ENCODE assay signal across 14 cellular contexts in genomic region chr22:20741008-20741633, GRCh38. TPM values are rescaled to one million over a fixed set of nuclear protein-coding genes. Genes with fewer than 3 reads are reported as not detected.
DNase-seq lines count a peak whose midpoint lies in the region; ATAC-seq and TF ChIP-seq lines count a peak whose summit lies in the region.
"Had no signal": no experiment of that assay in that cellular context is flagged by ENCODE, and none has a peak within 500 bp of the region (broad histone marks: within the 10 kb centered on the region; RNA-seq: fewer than 3 reads in every experiment).

No MANE protein-coding gene starts in this region.

- H3K9me3 Mint-ChIP-seq in endothelial cell (ENCODE audit: unreplicated experiment): no peaks in the 10 kb centered on the region
- H3K9me3 Mint-ChIP-seq: CD8-positive, alpha-beta memory T cell had no signal

- no peaks in the 10 kb centered on the region for H3K27me3 ChIP-seq in SK-N-SH (ENCODE audit: insufficient read depth)
- no peaks in the 10 kb centered on the region for H3K27me3 ChIP-seq in osteoblast (ENCODE audit: insufficient read depth, low read length)
- no peaks in the 10 kb centered on the region for H3K27me3 ChIP-seq in mesendoderm (ENCODE audit: insufficient read depth, low read length, poor library complexity)
- H3K27me3 ChIP-seq: BLaER1 had no signal

- peaks cover 12% of the 10 kb centered on the region for H3K4me1 Mint-ChIP-seq in endothelial cell (ENCODE audit: unreplicated experiment)
- H3K4me1 Mint-ChIP-seq: CD8-positive, alpha-beta memory T cell; GM23338 had no signal

- CTCF ChIA-PET in SK-N-SH (lab: Yijun Ruan, JAX): interaction anchor here (0.6 to 2.9 kb wide), 19 partner anchors 10 to 366 kb away, joined by 3 to 29 read pairs (median 4); partner anchors contain the start of gene SERPIND1

- H3K9me3 ChIP-seq in SK-N-SH (no peaks in the 10 kb centered on the region), osteoblast (ENCODE audit: low read depth, low read length) (peaks cover 4% of the 10 kb centered on the region)
- H3K9me3 ChIP-seq: BLaER1, Caco-2 had no signal

- intact Hi-C loops in cardiac septum (cut with DNase I): no loop called here

- no peaks in the 10 kb centered on the region for H3F3A ChIP-seq in SK-N-SH (replicated peaks; ENCODE audit: insufficient read depth)

- no peak overlapping the region for H3K27ac Mint-ChIP-seq in endothelial cell (ENCODE audit: unreplicated experiment)
- H3K27ac Mint-ChIP-seq: GM23338 had no signal

- H3K4me2 ChIP-seq in SK-N-SH: no peak overlapping the region
- no peak overlapping the region for H3K4me2 ChIP-seq in osteoblast (ENCODE audit: insufficient read depth, low read length)
- no peak overlapping the region for H3K4me2 ChIP-seq in mesendoderm (ENCODE audit: low read length)
- H3K4me2 ChIP-seq: BLaER1, GM23338 had no signal

- POLR2A ChIA-PET in SK-N-SH (lab: Yijun Ruan, JAX): no interaction called here

- H3K4me3 ChIP-seq in SK-N-SH (ENCODE audit: low read depth in 2 of 2, low read length in 1 of 2) (no peak overlapping the region), osteoblast (ENCODE audit: insufficient read depth, low read length) (no peak overlapping the region), mesendoderm (ENCODE audit: low read length) (no peak overlapping the region)
- H3K4me3 ChIP-seq: BLaER1, GM23338 had no signal

- DNase-seq in SK-N-SH (peak; percentile 57), endothelial cell (ENCODE audit: low spot score) (no peak), osteoblast (ENCODE audit: insufficient read length, low spot score, missing footprints) (peak; percentile 31), cardiac septum (ENCODE audit: low spot score) (no peak), T-helper 2 cell (no peak), mesendoderm (no peak)
- DNase-seq: GDM1 had no signal

- H4K8ac ChIP-seq in mesendoderm (ENCODE audit: low read depth, low read length): no peak overlapping the region

- no peak overlapping the region for H2BK120ac ChIP-seq in mesendoderm (ENCODE audit: low read depth, low read length)

- H4K5ac ChIP-seq in mesendoderm (ENCODE audit: low read length): no peak overlapping the region

- no peak overlapping the region for H2BK15ac ChIP-seq in mesendoderm (replicated peaks; ENCODE audit: low read depth)

- no peak overlapping the region for H3K4ac ChIP-seq in mesendoderm (ENCODE audit: low read depth, low read length)

- TF ChIP-seq EP300 in SK-N-SH (IDR thresholded peaks at IDR 0.05; ENCODE audit: borderline replicate concordance in 1 of 2, low read depth in 1 of 2, low read length in 1 of 2): no peak

- H3K18ac ChIP-seq in mesendoderm (ENCODE audit: low read length): no peak overlapping the region

- H3K4me3 Mint-ChIP-seq in endothelial cell (ENCODE audit: unreplicated experiment): peak overlapping the region; percentile 59
- H3K4me3 Mint-ChIP-seq: CD8-positive, alpha-beta memory T cell; GM23338 had no signal

- H3K9ac ChIP-seq in SK-N-SH (no peak overlapping the region), mesendoderm (ENCODE audit: low read length) (no peak overlapping the region)
- H3K9ac ChIP-seq: BLaER1 had no signal

- TF ChIP-seq CTCF in SK-N-SH (IDR thresholded peaks at IDR 0.05) (no peak), endothelial cell (IDR thresholded peaks at IDR 0.05; ENCODE audit: unreplicated experiment) (no peak), osteoblast (IDR thresholded peaks at IDR 0.05; ENCODE audit: extremely low read depth, low read depth, low read length) (no peak)

- H3K36me3 Mint-ChIP-seq in endothelial cell (ENCODE audit: low read depth, unreplicated experiment): peaks cover 33% of the 10 kb centered on the region

- no peak for ATAC-seq in SK-N-SH treated with all-trans-retinoic acid at 6 μM for 48 hours
- no peak for ATAC-seq in HG03039 (IDR thresholded peaks at IDR 0.05; ENCODE audit: unreplicated experiment)

- no peaks in the 10 kb centered on the region for H3K9me2 ChIP-seq in SK-N-SH

- no peak overlapping the region for H2AK5ac ChIP-seq in mesendoderm (ENCODE audit: low read length)

- H3K4me1 ChIP-seq in SK-N-SH (ENCODE audit: control insufficient read depth in 1 of 2, insufficient read depth in 2 of 2, low read depth in 1 of 2, low read length in 1 of 2): no peaks in the 10 kb centered on the region; a peak in 2 of 4 replicates
- H3K4me1 ChIP-seq in osteoblast (ENCODE audit: insufficient read depth, low read length): no peaks in the 10 kb centered on the region
- H3K4me1 ChIP-seq in mesendoderm (ENCODE audit: control insufficient read depth, low read depth, low read length): no peaks in the 10 kb centered on the region
- H3K4me1 ChIP-seq: Caco-2 had no signal

- H4K20me1 ChIP-seq in SK-N-SH (ENCODE audit: insufficient read depth): no peaks in the 10 kb centered on the region
- no peaks in the 10 kb centered on the region for H4K20me1 ChIP-seq in osteoblast (ENCODE audit: insufficient read depth, low read length)
- H4K20me1 ChIP-seq: BLaER1 had no signal

- H3K79me2 ChIP-seq in SK-N-SH (ENCODE audit: insufficient read depth) (no peaks in the 10 kb centered on the region), osteoblast (ENCODE audit: insufficient read depth, low read length) (no peaks in the 10 kb centered on the region), mesendoderm (ENCODE audit: control insufficient read depth, insufficient read depth, low read length) (no peaks in the 10 kb centered on the region)

- H3K23ac ChIP-seq in mesendoderm (ENCODE audit: low read length): no peak overlapping the region

- no peak for TF ChIP-seq RAD21 in SK-N-SH (IDR thresholded peaks at IDR 0.05; ENCODE audit: low read length)

- no peaks in the 10 kb centered on the region for H3K27me3 Mint-ChIP-seq in endothelial cell (ENCODE audit: unreplicated experiment)
- H3K27me3 Mint-ChIP-seq: CD8-positive, alpha-beta memory T cell had no signal

- 48% methylated on average over 4 of the region's 6 CpGs for WGBS in SK-N-SH (ENCODE audit: low lambda C conversion rate)
- WGBS in mesendoderm (ENCODE audit: extremely low coverage, insufficient coverage, low lambda C conversion rate): no CpG with 5 or more reads among the region's 6 CpGs

- H2BK5ac ChIP-seq in mesendoderm (ENCODE audit: low read length): no peak overlapping the region

- H3K56ac ChIP-seq in mesendoderm (ENCODE audit: low read length): no peak overlapping the region

- peaks cover 26 to 33% of the 10 kb centered on the region in 2 experiments for H3K36me3 ChIP-seq in SK-N-SH (replicated peaks in 1 of 2; ENCODE audit: control insufficient read depth in 1 of 2, insufficient read depth in 2 of 2, low read length in 1 of 2)
- peaks cover 42% of the 10 kb centered on the region for H3K36me3 ChIP-seq in osteoblast (ENCODE audit: insufficient read depth, low read length)
- H3K36me3 ChIP-seq in mesendoderm (ENCODE audit: control insufficient read depth, insufficient read depth, low read length): peaks cover 1% of the 10 kb centered on the region

- no peak overlapping the region for H2AFZ ChIP-seq in SK-N-SH (ENCODE audit: low read depth)
- H2AFZ ChIP-seq in osteoblast (ENCODE audit: low read length): no peak overlapping the region
- H2AFZ ChIP-seq: GM23338 had no signal

- H3K27ac ChIP-seq in SK-N-SH (ENCODE audit: low read depth in 2 of 2, low read length in 1 of 2): no peak overlapping the region; a peak in 1 of 4 replicates
- H3K27ac ChIP-seq in osteoblast (ENCODE audit: low read depth, low read length): no peak overlapping the region
- no peak overlapping the region for H3K27ac ChIP-seq in mesendoderm (ENCODE audit: low read depth, low read length)
- H3K27ac ChIP-seq: BLaER1 had no signal

- no peaks in the 10 kb centered on the region for H3K79me1 ChIP-seq in mesendoderm (ENCODE audit: low read length)

TF ChIP-seq in SK-N-SH, 30 proteins besides CTCF, POLR2A, EP300 and RAD21:
- TF ChIP-seq USF2 (IDR thresholded peaks at IDR 0.05; ENCODE audit: borderline replicate concordance, low read depth, low read length) (no peak), GATA2 (CRISPR knock-in tag; IDR thresholded peaks at IDR 0.05) (0 out of 2 replicates have a peak, but pooled peaks have one; percentile 16), TAF1 (IDR thresholded peaks at IDR 0.05; ENCODE audit: borderline replicate concordance, low read depth, low read length) (no peak)
TF ChIP-seq in SK-N-SH: peak in this region for 1.

TF ChIP-seq in SK-N-SH treated with all-trans-retinoic acid at 6 μM for 48 hours, 23 proteins besides CTCF, POLR2A, EP300 and RAD21:
- TF ChIP-seq SNAI2 (CRISPR knock-in tag; IDR thresholded peaks at IDR 0.05) (no peak), TCF4 (CRISPR knock-in tag; IDR thresholded peaks at IDR 0.05; ENCODE audit: borderline replicate concordance) (no peak), POU6F1 (CRISPR knock-in tag; IDR thresholded peaks at IDR 0.05; ENCODE audit: borderline replicate concordance, low read depth) (no peak), ISL1 (CRISPR knock-in tag; IDR thresholded peaks at IDR 0.05) (no peak), ZFP3 (CRISPR knock-in tag; IDR thresholded peaks at IDR 0.05) (no peak), ZNF565 (CRISPR knock-in tag; conservative IDR thresholded peaks at IDR 0.05; ENCODE audit: low read depth) (no peak)
TF ChIP-seq in SK-N-SH treated with all-trans-retinoic acid at 6 μM for 48 hours: peak in this region for 0.

RNA-seq across cellular contexts. Expression of gene SERPIND1, which starts 32.8 kb away (rescaled TPM):
- 0.05 TPM in 1 of 2 replicates, not detected in the other for polyA plus RNA-seq in SK-N-SH (2012; rRNA removed)
- polyA plus RNA-seq in SK-N-SH (2012; cell fraction: cytosol; rRNA removed): not detected in 2 replicates
- polyA plus RNA-seq in SK-N-SH (2012; cell fraction: nucleus; rRNA removed): not detected in 2 replicates
- 0.18 TPM for total RNA-seq in endothelial cell (ENCODE audit: unreplicated experiment)
- not detected in 2 replicates for total RNA-seq in osteoblast
- 0.13 TPM for total RNA-seq in cardiac septum
- polyA plus RNA-seq in mesendoderm (2013, experiment 1 of 2): 0.01 TPM
- polyA plus RNA-seq in mesendoderm (2013, experiment 2 of 2): not detected
- total RNA-seq: CD8-positive, alpha-beta memory T cell; GM23338; IMR-90 had no signal
- polyA plus RNA-seq: GM23338 had no signal

Comparison
In these comparisons a context has a peak if more than half of its experiments do, and no peak if none do; other contexts are left out.
1. DNase-seq: peak in SK-N-SH (single experiment) and osteoblast (single experiment); none in endothelial cell (single experiment), cardiac septum (single experiment), T-helper 2 cell (0 of 5) and mesendoderm (single experiment).